ENCODE assay signal across 8 cellular contexts in genomic region chr5:177495243-177496060, GRCh38. TPM values are rescaled to one million over a fixed set of nuclear protein-coding genes. Genes with fewer than 3 reads are reported as not detected.
DNase-seq lines count a peak whose midpoint lies in the region; ATAC-seq and TF ChIP-seq lines count a peak whose summit lies in the region.

No MANE protein-coding gene starts in this region.

- no peaks in the 10 kb centered on the region for H3K9me3 Mint-ChIP-seq in activated CD8-positive, alpha-beta memory T cell treated with anti-CD3 and anti-CD28 coated beads, Interleukin-2, amount 10 ng/mL, durations not matched to agents 7 days and 5 days (ENCODE audit: low read depth)
- H3K9me3 Mint-ChIP-seq in glutamatergic neuron (ENCODE audit: unreplicated experiment): peaks cover 10% of the 10 kb centered on the region

- H3K27me3 Mint-ChIP-seq in activated CD8-positive, alpha-beta memory T cell treated with anti-CD3 and anti-CD28 coated beads, Interleukin-2, amount 10 ng/mL, durations not matched to agents 7 days and 5 days: peaks cover 19% of the 10 kb centered on the region
- peaks cover 16% of the 10 kb centered on the region for H3K27me3 Mint-ChIP-seq in glutamatergic neuron (ENCODE audit: unreplicated experiment)

- peak overlapping the region; percentile 80 for H3K27ac ChIP-seq in VCaP

- peak overlapping the region; percentile 81 for H3K27ac Mint-ChIP-seq in activated CD8-positive, alpha-beta memory T cell treated with anti-CD3 and anti-CD28 coated beads, Interleukin-2, amount 10 ng/mL, durations not matched to agents 7 days and 5 days
- peak overlapping the region; percentile 92 for H3K27ac Mint-ChIP-seq in glutamatergic neuron (ENCODE audit: unreplicated experiment)

- DNase-seq in activated CD8-positive, alpha-beta memory T cell treated with anti-CD3 and anti-CD28 coated beads, Interleukin-2, amount 10 ng/mL, durations not matched to agents 7 days and 5 days: peak; percentile 60
- no peak for DNase-seq in activated CD8-positive, alpha-beta memory T cell treated with anti-CD3 and anti-CD28 coated beads for 24 hours
- DNase-seq in glutamatergic neuron (peak; percentile 60), renal cortical epithelial cell (ENCODE audit: low read depth) (peak; percentile 74), pons (ENCODE audit: low spot score) (no peak), GF-D8 (lab: John Stamatoyannopoulos, UW) (no peak)

- peak overlapping the region; percentile 62 for H3K4me3 Mint-ChIP-seq in activated CD8-positive, alpha-beta memory T cell treated with anti-CD3 and anti-CD28 coated beads, Interleukin-2, amount 10 ng/mL, durations not matched to agents 7 days and 5 days
- H3K4me3 Mint-ChIP-seq in glutamatergic neuron (ENCODE audit: unreplicated experiment): peak overlapping the region; percentile 85

- peaks cover 10% of the 10 kb centered on the region for H3K36me3 Mint-ChIP-seq in activated CD8-positive, alpha-beta memory T cell treated with anti-CD3 and anti-CD28 coated beads, Interleukin-2, amount 10 ng/mL, durations not matched to agents 7 days and 5 days
- H3K36me3 Mint-ChIP-seq in glutamatergic neuron (ENCODE audit: unreplicated experiment): no peaks in the 10 kb centered on the region

- CTCF ChIA-PET in activated CD8-positive, alpha-beta memory T cell treated with anti-CD3 and anti-CD28 coated beads, Interleukin-2, amount 10 ng/mL, durations not matched to agents 7 days and 5 days (lab: Charles Lee): interaction anchor here (1.0 to 19.2 kb wide), 10 partner anchors 23 to 125 kb away, joined by 3 to 193 read pairs (median 9); partner anchors contain the start of genes DBN1, GRK6 and TMED9

- ATAC-seq in activated CD8-positive, alpha-beta memory T cell treated with anti-CD3 and anti-CD28 coated beads, Interleukin-2, amount 10 ng/mL, durations not matched to agents 7 days and 5 days: no peak
- no peak for ATAC-seq in GM21619 (IDR thresholded peaks at IDR 0.05; ENCODE audit: unreplicated experiment)

- TF ChIP-seq CTCF in VCaP (conservative IDR thresholded peaks at IDR 0.05) (no peak), glutamatergic neuron (IDR thresholded peaks at IDR 0.05; ENCODE audit: partially characterized antibody, unreplicated experiment) (no peak)

- peaks cover 41% of the 10 kb centered on the region for H3K4me1 Mint-ChIP-seq in activated CD8-positive, alpha-beta memory T cell treated with anti-CD3 and anti-CD28 coated beads, Interleukin-2, amount 10 ng/mL, durations not matched to agents 7 days and 5 days
- H3K4me1 Mint-ChIP-seq in glutamatergic neuron (ENCODE audit: low read depth, unreplicated experiment): peaks cover 24% of the 10 kb centered on the region

RNA-seq across cellular contexts. Expression of gene PDLIM7, which starts 2.0 kb away (rescaled TPM):
- 10 to 100 TPM; 72.9 to 81.2 TPM for total RNA-seq in activated CD8-positive, alpha-beta memory T cell treated with anti-CD3 and anti-CD28 coated beads, Interleukin-2, amount 10 ng/mL, durations not matched to agents 7 days and 5 days
- total RNA-seq in glutamatergic neuron (ENCODE audit: unreplicated experiment): 430 TPM
- 103 and 161 TPM in 2 replicates for total RNA-seq in renal cortical epithelial cell

RNA-seq across cellular contexts. Expression of gene DOK3, which starts 14.2 kb away (rescaled TPM):
- 1 to 10 TPM; 3.3 to 5.7 TPM for total RNA-seq in activated CD8-positive, alpha-beta memory T cell treated with anti-CD3 and anti-CD28 coated beads, Interleukin-2, amount 10 ng/mL, durations not matched to agents 7 days and 5 days
- 29.2 TPM for total RNA-seq in glutamatergic neuron (ENCODE audit: unreplicated experiment)
- total RNA-seq in renal cortical epithelial cell: 0.17 and 13.6 TPM in 2 replicates

RNA-seq across cellular contexts. Expression of gene DDX41, which starts 21.3 kb away (rescaled TPM):
- 100 to 1,000 TPM; 126 to 130 TPM for total RNA-seq in activated CD8-positive, alpha-beta memory T cell treated with anti-CD3 and anti-CD28 coated beads, Interleukin-2, amount 10 ng/mL, durations not matched to agents 7 days and 5 days
- total RNA-seq in glutamatergic neuron (ENCODE audit: unreplicated experiment) (125 TPM), renal cortical epithelial cell (74.0 and 141 TPM in 2 replicates)

RNA-seq across cellular contexts. Expression of gene DBN1, which starts 22.0 kb away (rescaled TPM):
- 100 to 1,000 TPM in 1 of 2 experiments, 10 to 100 TPM in 1; 81.5 to 128 TPM for total RNA-seq in activated CD8-positive, alpha-beta memory T cell treated with anti-CD3 and anti-CD28 coated beads, Interleukin-2, amount 10 ng/mL, durations not matched to agents 7 days and 5 days
- total RNA-seq in glutamatergic neuron (ENCODE audit: unreplicated experiment) (1,261 TPM), renal cortical epithelial cell (191 and 241 TPM in 2 replicates)

RNA-seq across cellular contexts. Expression of gene PRR7, which starts 48.8 kb away (rescaled TPM):
- 1 to 10 TPM; 3.1 to 5.3 TPM for total RNA-seq in activated CD8-positive, alpha-beta memory T cell treated with anti-CD3 and anti-CD28 coated beads, Interleukin-2, amount 10 ng/mL, durations not matched to agents 7 days and 5 days
- total RNA-seq in glutamatergic neuron (ENCODE audit: unreplicated experiment): 4.1 TPM
- 9.4 and 11.0 TPM in 2 replicates for total RNA-seq in renal cortical epithelial cell

Comparison
In these comparisons a context has a peak if more than half of its experiments do, and no peak if none do; other contexts are left out.
1. DNase-seq: peak in activated CD8-positive, alpha-beta memory T cell treated with anti-CD3 and anti-CD28 coated beads, Interleukin-2, amount 10 ng/mL, durations not matched to agents 7 days and 5 days (single experiment), glutamatergic neuron (single experiment) and renal cortical epithelial cell (single experiment); none in activated CD8-positive, alpha-beta memory T cell treated with anti-CD3 and anti-CD28 coated beads for 24 hours (single experiment), pons (single experiment) and GF-D8 (single experiment).